Comparison of ENCODE assay signal across 8 cellular contexts in the genomic region with DNA sequence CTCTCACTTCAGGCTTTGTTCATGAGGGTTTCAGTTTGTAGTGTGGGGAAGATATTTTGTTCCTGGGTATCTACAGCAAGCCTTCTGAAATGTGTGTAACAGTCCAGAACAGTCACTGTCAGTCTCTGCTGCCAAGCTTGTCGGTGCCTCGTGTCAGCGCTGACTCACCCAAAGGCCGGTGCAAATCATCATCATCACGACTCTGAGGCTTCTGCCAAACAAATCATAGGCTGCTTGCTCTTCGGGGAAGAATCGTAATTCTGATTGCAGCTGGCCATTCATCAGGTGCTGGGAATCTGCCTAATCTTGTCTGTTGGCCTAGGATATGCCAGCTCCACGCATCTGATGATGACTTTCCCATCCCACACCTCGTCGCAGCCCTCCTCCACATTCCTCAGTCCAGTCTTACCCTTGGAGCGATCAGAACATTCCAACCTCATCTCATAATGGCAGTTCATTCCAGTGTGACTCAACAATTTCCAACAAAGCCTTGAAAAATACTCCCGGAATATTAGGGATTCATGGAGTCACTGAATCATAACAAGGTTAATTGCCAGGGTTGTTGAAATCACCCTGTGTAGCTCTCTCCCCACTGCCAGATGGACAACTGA. TPM values are rescaled to one million over a fixed set of nuclear protein-coding genes. Genes with fewer than 3 reads are reported as not detected.
DNase-seq lines count a peak whose midpoint lies in the region; ATAC-seq and TF ChIP-seq lines count a peak whose summit lies in the region.

No MANE protein-coding gene starts in this region.

- no peaks in the 10 kb centered on the region for H3K4me1 Mint-ChIP-seq in progenitor cell of endocrine pancreas (ENCODE audit: low read depth)

- ATAC-seq in omental fat pad (ENCODE audit: low FRiP score) = peak; percentile 86
- no peak for ATAC-seq in HG02870 (IDR thresholded peaks at IDR 0.05; ENCODE audit: unreplicated experiment)
- no peak for ATAC-seq in GM21619 (IDR thresholded peaks at IDR 0.05; ENCODE audit: unreplicated experiment)

- no peak overlapping the region for H3K4me3 Mint-ChIP-seq in progenitor cell of endocrine pancreas (ENCODE audit: low read depth)

- TF ChIP-seq CTCF in epithelial cell of proximal tubule (conservative IDR thresholded peaks at IDR 0.05; ENCODE audit: low read depth, low read length) (no peak), omental fat pad (IDR thresholded peaks at IDR 0.05) (no peak), progenitor cell of endocrine pancreas (IDR thresholded peaks at IDR 0.05; ENCODE audit: unreplicated experiment) (no peak)

- H3K27me3 Mint-ChIP-seq in progenitor cell of endocrine pancreas = peaks cover 8% of the 10 kb centered on the region

- no peaks in the 10 kb centered on the region for H3K36me3 Mint-ChIP-seq in progenitor cell of endocrine pancreas (ENCODE audit: insufficient read depth)

- in situ Hi-C loops in Caki2 (cut with HindIII; ENCODE audit: low pct_unique_long_range_greater_than_20kb, low sequenced_read_pairs) = no loop called here

- peak overlapping the region; percentile 26 for H3K4me3 ChIP-seq in epithelial cell of proximal tubule (ENCODE audit: low read depth, low read length)

- H3K27ac Mint-ChIP-seq in progenitor cell of endocrine pancreas = no peak overlapping the region

- DNase-seq in Caki2 (ENCODE audit: low read depth) (peak; percentile 98), NCI-H69 (lab: John Stamatoyannopoulos, UW) (peak; percentile 61), epithelial cell of proximal tubule (ENCODE audit: low read depth) (peak; percentile 99), omental fat pad (ENCODE audit: low spot score) (peak; percentile 61), SKM-1 (lab: John Stamatoyannopoulos, UW; ENCODE audit: unreplicated experiment) (no peak), progenitor cell of endocrine pancreas (ENCODE audit: low spot score, unreplicated experiment) (no peak)

- H3K9me3 Mint-ChIP-seq in progenitor cell of endocrine pancreas (ENCODE audit: low read depth) = peaks cover 3% of the 10 kb centered on the region

RNA-seq across cellular contexts. Expression of a gene that starts 40.9 kb away (rescaled TPM):
- total RNA-seq in Caki2 (2014; rRNA removed; shearing (Covaris generic); ENCODE audit: low replicate concordance) = 0.20 TPM in 1 of 2 replicates, not detected in the other
- 0.14 and 0.40 TPM in 2 replicates for total RNA-seq in epithelial cell of proximal tubule
- total RNA-seq in omental fat pad = 1 to 10 TPM; 1.5 to 7.0 (median 3.0) TPM
- 0.40 and 1.5 TPM in 2 replicates for total RNA-seq in progenitor cell of endocrine pancreas

Comparison
In these comparisons a context has a peak if more than half of its experiments do, and no peak if none do; other contexts are left out.
1. DNase-seq: peak in Caki2 (single experiment), NCI-H69 (single experiment), epithelial cell of proximal tubule (single experiment) and omental fat pad (single experiment); none in SKM-1 (single experiment) and progenitor cell of endocrine pancreas (single experiment).